7 cellular contexts compared by ENCODE assay signal in the genomic region with DNA sequence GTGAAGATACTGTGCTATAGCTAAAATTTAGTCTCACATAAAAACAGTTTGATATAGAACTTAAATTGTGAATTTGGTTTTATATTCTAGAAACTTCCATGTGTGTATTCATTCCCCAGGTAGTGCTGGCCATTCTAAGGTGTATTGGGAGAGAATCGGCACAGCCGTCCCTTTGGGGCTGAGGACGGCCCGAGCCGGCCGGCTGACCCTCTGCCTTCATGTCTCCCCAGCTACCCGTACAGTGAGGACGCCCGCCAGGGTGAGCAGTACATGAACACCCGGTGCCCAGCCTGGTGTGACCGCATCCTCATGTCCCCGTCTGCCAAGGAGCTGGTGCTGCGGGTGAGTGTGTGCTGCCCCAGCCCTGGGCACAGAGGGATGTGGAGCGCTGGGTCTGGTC. TPM values are rescaled to one million over a fixed set of nuclear protein-coding genes. Genes with fewer than 3 reads are reported as not detected.
"Had no signal": no experiment of that assay in that cellular context is flagged by ENCODE, and none has a peak within 500 bp of the region (broad histone marks: within the 10 kb centered on the region; RNA-seq: fewer than 3 reads in every experiment).

No MANE protein-coding gene starts in this region.

- H2AFZ ChIP-seq: GM23248 had no signal

- DNase-seq: GM23248, H9, HCEC 1CT, IMR-90 had no signal

- H3K27ac Mint-ChIP-seq: H9 had no signal

- H3K4me3 ChIP-seq: GM23248, K562 had no signal

- H3K27ac ChIP-seq: GM23248 had no signal

- H3K4me3 Mint-ChIP-seq: H9 had no signal

- ATAC-seq: K562 had no signal

- H3K9ac ChIP-seq: GM23248 had no signal

RNA-seq across cellular contexts. Expression of gene NKX6-2, which starts 8.5 kb away (rescaled TPM):
- total RNA-seq: GM23248, H1, HT-29, IMR-90, K562 had no signal
- polyA plus RNA-seq: IMR-90 had no signal
